ENCODE assay signal across 1 cellular context in genomic region chr5:41869739-41870620, GRCh38.
A peak's percentile ranks its signal among the peaks of the same experiment; 100 is the strongest.
TF ChIP-seq lines count a peak whose summit lies in the region.

Gene OXCT1 (minus strand): TSS chr5:41870425. CDS start chr5:41870358, 67 bp downstream.

TF ChIP-seq in H1, 55 proteins besides CTCF, POLR2A, EP300 and RAD21:
- TF ChIP-seq SRF (IDR thresholded peaks at IDR 0.05; ENCODE audit: low read depth, low read length) = 0 out of 2 replicates have a peak, but pooled peaks have one; percentile 5
- peak; percentile 91 for TF ChIP-seq YY1 (IDR thresholded peaks at IDR 0.05; ENCODE audit: low read depth, low read length)
- no peak for TF ChIP-seq KDM1A (IDR thresholded peaks at IDR 0.05; ENCODE audit: borderline replicate concordance, low read length)
- no peak; the same call in 1 of the 2 replicates for TF ChIP-seq SUZ12 (IDR thresholded peaks at IDR 0.05; ENCODE audit: low read length)
- peak; percentile 77; the same call in 1 of the 2 replicates for TF ChIP-seq RBBP5 (IDR thresholded peaks at IDR 0.05; ENCODE audit: borderline replicate concordance, low read depth, low read length)
- peak; percentile 63 for TF ChIP-seq KDM4A (IDR thresholded peaks at IDR 0.05; ENCODE audit: low read depth, low read length, severe bottlenecking)
- peak; percentile 91 for TF ChIP-seq POLR2AphosphoS5 (IDR thresholded peaks at IDR 0.05; ENCODE audit: low read depth, low read length)
- no peak for TF ChIP-seq TEAD4 (IDR thresholded peaks at IDR 0.05; ENCODE audit: low read depth, low read length)
- no peak for TF ChIP-seq BRCA1 (IDR thresholded peaks at IDR 0.05; ENCODE audit: low read depth, low read length)
- peak; percentile 31 for TF ChIP-seq EZH2 (IDR thresholded peaks at IDR 0.05; ENCODE audit: low read depth, low read length, severe bottlenecking)
- peak; percentile 46; the same call in 1 of the 2 replicates for TF ChIP-seq TCF12 (IDR thresholded peaks at IDR 0.05; ENCODE audit: low read depth, low read length)
- TF ChIP-seq MAX (IDR thresholded peaks at IDR 0.05) = peak; percentile 52; the same call in 1 of the 2 replicates
- peak; percentile 61 for TF ChIP-seq TAF7 (optimal IDR thresholded peaks at IDR 0.05; ENCODE audit: borderline replicate concordance, low read depth, low read length)
- TF ChIP-seq ASH2L (IDR thresholded peaks at IDR 0.05; ENCODE audit: low read length) = peak; percentile 96
- no peak for TF ChIP-seq NRF1 (IDR thresholded peaks at IDR 0.05; ENCODE audit: low read depth, low read length)
- TF ChIP-seq CREB1 (IDR thresholded peaks at IDR 0.05) = peak; percentile 85
- peak; percentile 88 for TF ChIP-seq TBP (IDR thresholded peaks at IDR 0.05; ENCODE audit: low read depth, low read length)
- TF ChIP-seq GABPA (IDR thresholded peaks at IDR 0.05; ENCODE audit: borderline replicate concordance, insufficient read depth, low read length) = no peak
- TF ChIP-seq HDAC2 (IDR thresholded peaks at IDR 0.05; ENCODE audit: borderline replicate concordance in 1 of 2, low read depth in 2 of 2, low read length in 2 of 2) = no peak
- peak; percentile 36; the same call in 1 of the 2 replicates for TF ChIP-seq KDM5A (IDR thresholded peaks at IDR 0.05; ENCODE audit: low read length)
- no peak for TF ChIP-seq JUND (IDR thresholded peaks at IDR 0.05; ENCODE audit: low read length)
- TF ChIP-seq RNF2 (IDR thresholded peaks at IDR 0.05; ENCODE audit: borderline replicate concordance, low read depth, low read length, missing control alignments, poor library complexity, severe bottlenecking) = peak; percentile 32
- TF ChIP-seq PHF8 (conservative IDR thresholded peaks at IDR 0.05; ENCODE audit: low read depth, low read length) = peak; percentile 86
- peak in 1 of 2 experiments; percentile 43; a peak in 1 of 4 replicates for TF ChIP-seq SIN3A (conservative IDR thresholded peaks at IDR 0.05 in 1 of 2, IDR thresholded peaks at IDR 0.05 in 1 of 2; ENCODE audit: low read depth in 1 of 2, low read length in 2 of 2)
- TF ChIP-seq TAF1 (IDR thresholded peaks at IDR 0.05; ENCODE audit: low read depth, low read length) = peak; percentile 97
